27 cellular contexts compared by ENCODE assay signal in genomic region chr3:72093270-72093669, GRCh38.
A peak's percentile ranks its signal among the peaks of the same experiment; 100 is the strongest.
DNase-seq lines count a peak whose midpoint lies in the region; ATAC-seq lines count a peak whose summit lies in the region.
"Had no signal": no experiment of that assay in that cellular context is flagged by ENCODE, and none has a peak within 500 bp of the region (broad histone marks: within the 10 kb centered on the region; RNA-seq: fewer than 3 reads in every experiment).

No MANE protein-coding gene starts in this region.

- peaks cover 25% of the 10 kb centered on the region for H3K4me1 Mint-ChIP-seq in memory B cell
- H3K4me1 Mint-ChIP-seq: CD8-positive, alpha-beta memory T cell; immature natural killer cell had no signal

- DNase-seq in memory B cell (ENCODE audit: low spot score in 2 of 2) (no peak), cortex of kidney (lab: John Stamatoyannopoulos, UW) (no peak), left cardiac atrium (no peak), NCI-H226 (no peak)
- DNase-seq: ACHN; activated CD4-positive, alpha-beta memory T cell treated with anti-CD3 and anti-CD28 coated beads for 36 hours; activated CD4-positive, alpha-beta T cell treated with anti-CD3 and anti-CD28 coated beads for 1 hour; activated naive CD4-positive, alpha-beta T cell treated with anti-CD3 and anti-CD28 coated beads for 36 hours; adrenal gland; brain microvascular endothelial cell; CD8-positive, alpha-beta memory T cell; H7; immature natural killer cell; MM.1S; NCI-H1417 treated with DMSO at 0.1 percent for 48 hours; NCI-H2029 treated with DMSO at 0.1 percent for 48 hours; NCI-H2227 treated with DMSO at 0.1 percent for 48 hours; NCI-H69; nephron progenitor cell; Peyer's patch; SHP77 treated with DMSO at 0.1 percent for 48 hours; stimulated activated CD4-positive, alpha-beta T cell treated with anti-CD3 and anti-CD28 coated beads, Interleukin-4, amount 100 ng/mL, for 24 hours had no signal

- H3K4me3 Mint-ChIP-seq in memory B cell: no peak overlapping the region
- H3K4me3 Mint-ChIP-seq: activated CD4-positive, alpha-beta memory T cell treated with anti-CD3 and anti-CD28 coated beads for 36 hours; activated naive CD4-positive, alpha-beta T cell treated with anti-CD3 and anti-CD28 coated beads for 36 hours; activated T-helper 1 cell treated with anti-CD3 and anti-CD28 coated beads, Interleukin-12 subunit alpha, Interleukin-12 subunit beta, Interleukin-2, Interleukin-4 antibody, amounts not matched to agents 30 ng/mL and 10 ng/mL and 1 ng/mL, durations not matched to agents 14 hours and 24 hours and 36 hours; CD8-positive, alpha-beta memory T cell; immature natural killer cell; nephron progenitor cell; T-helper 2 cell treated with Interferon-gamma antibody and Interleukin-4, amounts not matched to agents 5 μg/mL and 100 μg/mL, for 36 hours had no signal

- peak overlapping the region; percentile 3 for H3K27ac Mint-ChIP-seq in memory B cell
- H3K27ac Mint-ChIP-seq: activated CD4-positive, alpha-beta memory T cell treated with anti-CD3 and anti-CD28 coated beads for 36 hours; activated naive CD4-positive, alpha-beta T cell treated with anti-CD3 and anti-CD28 coated beads for 36 hours; activated T-helper 1 cell treated with anti-CD3 and anti-CD28 coated beads, Interleukin-12 subunit alpha, Interleukin-12 subunit beta, Interleukin-2, Interleukin-4 antibody, amounts not matched to agents 30 ng/mL and 10 ng/mL and 1 ng/mL, durations not matched to agents 14 hours and 24 hours and 36 hours; immature natural killer cell; nephron progenitor cell; T-helper 2 cell treated with Interferon-gamma antibody and Interleukin-4, amounts not matched to agents 5 μg/mL and 100 μg/mL, for 36 hours had no signal

- H3K27me3 Mint-ChIP-seq in memory B cell: peaks cover 7% of the 10 kb centered on the region
- H3K27me3 Mint-ChIP-seq: activated CD4-positive, alpha-beta memory T cell treated with anti-CD3 and anti-CD28 coated beads for 36 hours had no signal

- ATAC-seq in GM18861 (IDR thresholded peaks at IDR 0.05; ENCODE audit: unreplicated experiment) (peak; percentile 52), GM21515 (IDR thresholded peaks at IDR 0.05; ENCODE audit: unreplicated experiment) (peak; percentile 56), HG03354 (IDR thresholded peaks at IDR 0.05; ENCODE audit: poor library complexity, severe bottlenecking, unreplicated experiment) (peak; percentile 35), memory B cell (ENCODE audit: low read depth) (peak; percentile 79), left cardiac atrium (no peak)

- H3K36me3 Mint-ChIP-seq in memory B cell: no peaks in the 10 kb centered on the region
- H3K36me3 Mint-ChIP-seq: activated CD4-positive, alpha-beta memory T cell treated with anti-CD3 and anti-CD28 coated beads for 36 hours; CD8-positive, alpha-beta memory T cell; immature natural killer cell had no signal

- no peaks in the 10 kb centered on the region for H3K9me3 Mint-ChIP-seq in memory B cell
- H3K9me3 Mint-ChIP-seq: activated CD4-positive, alpha-beta memory T cell treated with anti-CD3 and anti-CD28 coated beads for 36 hours; activated naive CD4-positive, alpha-beta T cell treated with anti-CD3 and anti-CD28 coated beads for 36 hours; activated T-helper 1 cell treated with anti-CD3 and anti-CD28 coated beads, Interleukin-12 subunit alpha, Interleukin-12 subunit beta, Interleukin-2, Interleukin-4 antibody, amounts not matched to agents 30 ng/mL and 10 ng/mL and 1 ng/mL, durations not matched to agents 14 hours and 24 hours and 36 hours; CD8-positive, alpha-beta memory T cell; immature natural killer cell; nephron progenitor cell; T-helper 2 cell treated with Interferon-gamma antibody and Interleukin-4, amounts not matched to agents 5 μg/mL and 100 μg/mL, for 36 hours had no signal

- intact Hi-C loops in left cardiac atrium (cut with DNase I): no loop called here

Comparison
In these comparisons a context has a peak if more than half of its experiments do, and no peak if none do; other contexts are left out.
1. ATAC-seq: peak in GM18861 (single experiment), GM21515 (single experiment), HG03354 (single experiment) and memory B cell (single experiment); none in left cardiac atrium (0 of 2).